ENCODE assay signal across 9 cellular contexts in the genomic region with DNA sequence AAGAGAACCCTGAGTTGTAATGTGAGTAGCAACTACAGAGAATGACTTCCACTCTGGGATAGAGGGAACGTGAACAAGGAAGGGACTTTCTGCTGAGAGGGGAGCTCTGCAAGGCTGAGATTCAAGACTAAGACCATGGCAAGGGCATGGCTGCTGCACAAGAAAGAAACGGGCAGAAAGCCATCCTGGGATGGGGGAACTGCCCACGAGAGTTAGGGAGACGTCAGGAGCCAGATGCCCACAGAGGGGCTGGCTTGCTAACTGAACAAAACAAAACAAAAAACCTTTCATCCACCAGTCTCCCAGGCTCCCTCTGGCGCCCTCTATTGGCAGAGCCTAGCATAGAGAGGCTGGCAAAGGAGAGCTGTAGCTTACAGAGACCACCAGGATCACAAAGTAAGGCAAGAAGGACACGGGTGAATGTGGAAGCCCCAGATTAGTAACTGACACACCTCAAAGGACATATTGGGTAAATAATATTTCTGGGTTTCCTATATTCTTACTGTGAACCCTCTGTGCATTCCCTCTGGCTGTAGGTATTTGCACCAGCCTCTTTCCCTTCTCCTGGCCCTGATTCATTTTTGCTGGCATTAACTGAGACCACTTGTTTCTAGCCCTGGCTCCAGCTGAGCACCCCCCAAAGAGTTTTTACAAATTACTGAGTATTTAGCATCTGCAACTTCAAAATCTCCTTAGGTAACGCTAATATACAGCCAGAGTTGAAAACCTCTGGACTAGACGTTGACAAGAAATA.
DNase-seq lines count a peak whose midpoint lies in the region; ATAC-seq lines count a peak whose summit lies in the region.
"Had no signal": no experiment of that assay in that cellular context is flagged by ENCODE, and none has a peak within 500 bp of the region (broad histone marks: within the 10 kb centered on the region; RNA-seq: fewer than 3 reads in every experiment).

No MANE protein-coding gene starts in this region.

- H3K4me3 Mint-ChIP-seq in activated CD8-positive, alpha-beta memory T cell treated with anti-CD3 and anti-CD28 coated beads, Interleukin-2, amount 10 ng/mL, durations not matched to agents 7 days and 5 days, result no peak overlapping the region
- H3K4me3 Mint-ChIP-seq: naive thymus-derived CD8-positive, alpha-beta T cell had no signal

- intact Hi-C loops in Right ventricle myocardium inferior (cut with DNase I), result loop anchor here (5.0 to 10.0 kb wide), 3 partner anchors 130 to 258 kb away; no protein-coding TSS in a partner anchor
- intact Hi-C loops in cardiac septum (cut with DNase I), result loop anchor here (2.0 to 5.0 kb wide), 2 partner anchors 172 to 258 kb away; no protein-coding TSS in a partner anchor
- intact Hi-C loops in head of caudate nucleus (cut with DNase I), result loop anchor here (10.0 kb wide), 1 partner anchor 170 kb away; no protein-coding TSS in a partner anchor

- H3K27ac Mint-ChIP-seq in activated CD8-positive, alpha-beta memory T cell treated with anti-CD3 and anti-CD28 coated beads, Interleukin-2, amount 10 ng/mL, durations not matched to agents 7 days and 5 days, result no peak overlapping the region
- H3K27ac Mint-ChIP-seq: naive thymus-derived CD8-positive, alpha-beta T cell had no signal

- CTCF ChIA-PET in activated CD8-positive, alpha-beta memory T cell treated with anti-CD3 and anti-CD28 coated beads, Interleukin-2, amount 10 ng/mL, durations not matched to agents 7 days and 5 days (lab: Charles Lee), result interaction anchor here (1.0 to 1.9 kb wide), 3 partner anchors 9 to 257 kb away, joined by 3 to 4 read pairs (median 4); no protein-coding TSS in a partner anchor

- ATAC-seq in Right ventricle myocardium inferior (peak; percentile 75), HG03135 (IDR thresholded peaks at IDR 0.05; ENCODE audit: unreplicated experiment) (no peak)
- no peak for ATAC-seq in activated CD8-positive, alpha-beta memory T cell treated with anti-CD3 and anti-CD28 coated beads, Interleukin-2, amount 10 ng/mL, durations not matched to agents 7 days and 5 days
- ATAC-seq: naive thymus-derived CD8-positive, alpha-beta T cell had no signal

- no peaks in the 10 kb centered on the region for H3K36me3 Mint-ChIP-seq in activated CD8-positive, alpha-beta memory T cell treated with anti-CD3 and anti-CD28 coated beads, Interleukin-2, amount 10 ng/mL, durations not matched to agents 7 days and 5 days
- H3K36me3 Mint-ChIP-seq: naive thymus-derived CD8-positive, alpha-beta T cell had no signal

- peak; percentile 71 for DNase-seq in Right ventricle myocardium inferior (ENCODE audit: missing footprints)
- DNase-seq in cardiac septum (ENCODE audit: low spot score), result no peak
- peak; percentile 84 for DNase-seq in NCI-H1694 treated with DMSO at 0.1 percent for 48 hours (lab: John Stamatoyannopoulos, UW)
- peak; percentile 61 for DNase-seq in activated CD8-positive, alpha-beta memory T cell treated with anti-CD3 and anti-CD28 coated beads, Interleukin-2, amount 10 ng/mL, durations not matched to agents 7 days and 5 days
- peak; percentile 54 to 94 (median 87) for DNase-seq in head of caudate nucleus
- peak; percentile 82 for DNase-seq in pons (ENCODE audit: low spot score)
- no peak for DNase-seq in activated CD4-positive, CD25-positive, alpha-beta regulatory T cell (lab: John Stamatoyannopoulos, UW)

- H3K27me3 Mint-ChIP-seq in activated CD8-positive, alpha-beta memory T cell treated with anti-CD3 and anti-CD28 coated beads, Interleukin-2, amount 10 ng/mL, durations not matched to agents 7 days and 5 days, result peaks cover 17% of the 10 kb centered on the region

- H3K9me3 Mint-ChIP-seq in activated CD8-positive, alpha-beta memory T cell treated with anti-CD3 and anti-CD28 coated beads, Interleukin-2, amount 10 ng/mL, durations not matched to agents 7 days and 5 days (ENCODE audit: low read depth), result no peaks in the 10 kb centered on the region

- peaks cover 3% of the 10 kb centered on the region for H3K4me1 Mint-ChIP-seq in activated CD8-positive, alpha-beta memory T cell treated with anti-CD3 and anti-CD28 coated beads, Interleukin-2, amount 10 ng/mL, durations not matched to agents 7 days and 5 days

Comparison
In these comparisons a context has a peak if more than half of its experiments do, and no peak if none do; other contexts are left out.
1. DNase-seq: peak in Right ventricle myocardium inferior (single experiment), NCI-H1694 treated with DMSO at 0.1 percent for 48 hours (single experiment), activated CD8-positive, alpha-beta memory T cell treated with anti-CD3 and anti-CD28 coated beads, Interleukin-2, amount 10 ng/mL, durations not matched to agents 7 days and 5 days (single experiment), head of caudate nucleus (42 of 42) and pons (single experiment); none in cardiac septum (single experiment) and activated CD4-positive, CD25-positive, alpha-beta regulatory T cell (0 of 4).